In the genomic region with DNA sequence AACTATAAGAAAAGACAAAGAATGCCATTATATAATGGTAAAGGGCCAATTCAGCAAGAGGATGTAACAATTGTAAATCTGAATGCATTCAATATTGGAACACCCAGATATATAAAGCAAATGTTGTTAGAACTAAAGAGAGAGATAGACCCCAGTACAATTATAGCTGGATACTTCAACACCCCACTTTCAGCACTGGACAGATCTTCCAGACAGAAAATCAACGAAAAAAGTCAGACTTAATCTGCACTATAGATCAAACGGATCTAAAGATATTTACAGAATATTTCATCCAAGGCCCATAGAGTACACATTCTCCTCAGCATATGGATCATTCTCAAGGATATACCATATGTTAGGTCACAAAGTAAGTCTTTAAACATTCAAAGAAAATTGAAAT, we compare ENCODE assay signal across 18 cellular contexts.
A peak's percentile ranks its signal among the peaks of the same experiment; 100 is the strongest.
DNase-seq lines count a peak whose midpoint lies in the region; ATAC-seq and TF ChIP-seq lines count a peak whose summit lies in the region.
"Had no signal": no experiment of that assay in that cellular context is flagged by ENCODE, and none has a peak within 500 bp of the region (broad histone marks: within the 10 kb centered on the region; RNA-seq: fewer than 3 reads in every experiment).

No MANE protein-coding gene starts in this region.

- no peak overlapping the region for H3K27ac ChIP-seq in SK-N-SH (ENCODE audit: low read depth in 2 of 2, low read length in 1 of 2)
- H3K27ac ChIP-seq in PC-3 (ENCODE audit: low read length), result no peak overlapping the region
- no peak overlapping the region for H3K27ac ChIP-seq in endodermal cell (ENCODE audit: low read depth, low read length)
- no peak overlapping the region for H3K27ac ChIP-seq in transverse colon
- H3K27ac ChIP-seq: 22Rv1, BLaER1, C4-2B had no signal

- H2AFZ ChIP-seq in SK-N-SH (ENCODE audit: low read depth), result no peak overlapping the region
- no peak overlapping the region for H2AFZ ChIP-seq in PC-3 (ENCODE audit: low read length)

- H3K9me3 ChIP-seq in SK-N-SH, result peaks cover 5% of the 10 kb centered on the region; the same call in 1 of the 2 replicates
- no peaks in the 10 kb centered on the region for H3K9me3 ChIP-seq in PC-3 (ENCODE audit: low read length)
- H3K9me3 ChIP-seq in endodermal cell (ENCODE audit: control insufficient read depth, low read length), result peaks cover 47% of the 10 kb centered on the region
- H3K9me3 ChIP-seq in transverse colon, result peaks cover 0 to 2% of the 10 kb centered on the region in 2 donors
- H3K9me3 ChIP-seq: HAP-1 had no signal

- DNase-seq in SK-N-SH (no peak), PC-3 (peak; percentile 2), endodermal cell (no peak), transverse colon (no peak)
- DNase-seq in activated naive CD4-positive, alpha-beta T cell treated with anti-CD3 and anti-CD28 coated beads, Interleukin-2, amount 50 U/mL, for 72 hours (ENCODE audit: low spot score in 2 of 2), result no peak
- DNase-seq: CD4-positive, CD25-positive, alpha-beta regulatory T cell; CD8-positive, alpha-beta memory T cell; DMS53; DMS79 treated with DMSO at 0.1 percent for 48 hours; GF-D8; GOT3 had no signal

- H3K36me3 Mint-ChIP-seq in endodermal cell (ENCODE audit: low read depth), result peaks cover 5% of the 10 kb centered on the region
- H3K36me3 Mint-ChIP-seq in activated naive CD4-positive, alpha-beta T cell treated with anti-CD3 and anti-CD28 coated beads, Interleukin-2, amount 50 U/mL, for 72 hours, result peaks cover 0 to 11% of the 10 kb centered on the region in 2 donors
- H3K36me3 Mint-ChIP-seq: CD4-positive, CD25-positive, alpha-beta regulatory T cell; CD8-positive, alpha-beta memory T cell had no signal

- peaks cover 8% of the 10 kb centered on the region for H3K4me1 Mint-ChIP-seq in endodermal cell
- H3K4me1 Mint-ChIP-seq: B cell; CD4-positive, CD25-positive, alpha-beta regulatory T cell; CD8-positive, alpha-beta memory T cell had no signal

- intact Hi-C loops in PC-3 (cut with micrococcal nuclease), result loop anchor here (10.0 kb wide), 1 partner anchor 123 kb away; no protein-coding TSS in a partner anchor
- intact Hi-C loops in transverse colon (cut with DNase I; ENCODE audit: low total_unique reads), result no loop called here

- H3K9me2 ChIP-seq in SK-N-SH, result no peaks in the 10 kb centered on the region; the same call in 1 of the 2 replicates
- no peaks in the 10 kb centered on the region for H3K9me2 ChIP-seq in PC-3 (replicated peaks; ENCODE audit: low read length)

- TF ChIP-seq CTCF in SK-N-SH (IDR thresholded peaks at IDR 0.05) (no peak), PC-3 (conservative IDR thresholded peaks at IDR 0.05; ENCODE audit: low read depth, low read length) (no peak), endodermal cell (conservative IDR thresholded peaks at IDR 0.05) (no peak), transverse colon (IDR thresholded peaks at IDR 0.05) (no peak)

- H3K27me3 Mint-ChIP-seq in endodermal cell (ENCODE audit: insufficient read depth), result peaks cover 5% of the 10 kb centered on the region
- H3K27me3 Mint-ChIP-seq: B cell; CD4-positive, CD25-positive, alpha-beta regulatory T cell; CD8-positive, alpha-beta memory T cell had no signal

- 73% methylated on average over 2 of the region's 2 CpGs for WGBS in SK-N-SH (ENCODE audit: low lambda C conversion rate)
- WGBS in endodermal cell (ENCODE audit: insufficient coverage in 1 of 2, insufficient read length in 1 of 2), 2 experiments, result 98% methylated on average over 2 of the region's 2 CpGs; no CpG with 5 or more reads in 1 of the 2 experiments
- WGBS in transverse colon (ENCODE audit: low coverage in 1 of 2), 2 donors, result 68 to 82% methylated on average over 2 of the region's 2 CpGs

- H3K36me3 ChIP-seq in SK-N-SH (replicated peaks in 1 of 2; ENCODE audit: control insufficient read depth in 1 of 2, insufficient read depth in 2 of 2, low read length in 1 of 2) (no peaks in the 10 kb centered on the region), PC-3 (ENCODE audit: low read depth, low read length) (no peaks in the 10 kb centered on the region), endodermal cell (ENCODE audit: control insufficient read depth, insufficient read depth, low read length) (no peaks in the 10 kb centered on the region), transverse colon (no peaks in the 10 kb centered on the region)
- H3K36me3 ChIP-seq: BLaER1, HAP-1 had no signal

- no peak overlapping the region for H3K27ac Mint-ChIP-seq in endodermal cell
- no peak overlapping the region for H3K27ac Mint-ChIP-seq in activated naive CD4-positive, alpha-beta T cell treated with anti-CD3 and anti-CD28 coated beads, Interleukin-2, amount 50 U/mL, for 72 hours
- H3K27ac Mint-ChIP-seq: B cell; CD4-positive, CD25-positive, alpha-beta regulatory T cell; CD8-positive, alpha-beta memory T cell had no signal

- H3K27me3 ChIP-seq in SK-N-SH (ENCODE audit: insufficient read depth) (no peaks in the 10 kb centered on the region), PC-3 (ENCODE audit: low read length) (no peaks in the 10 kb centered on the region), endodermal cell (ENCODE audit: control insufficient read depth, insufficient read depth, low read length, poor library complexity, severe bottlenecking) (no peaks in the 10 kb centered on the region), transverse colon (no peaks in the 10 kb centered on the region)
- H3K27me3 ChIP-seq: BLaER1 had no signal

- H3F3A ChIP-seq in SK-N-SH (replicated peaks; ENCODE audit: insufficient read depth) (no peaks in the 10 kb centered on the region), PC-3 (ENCODE audit: low read length, unreplicated experiment) (no peaks in the 10 kb centered on the region)

- H3K79me2 ChIP-seq in SK-N-SH (ENCODE audit: insufficient read depth) (no peaks in the 10 kb centered on the region), PC-3 (ENCODE audit: low read length) (no peaks in the 10 kb centered on the region)

- H4K20me1 ChIP-seq in SK-N-SH (ENCODE audit: insufficient read depth), result no peaks in the 10 kb centered on the region
- no peaks in the 10 kb centered on the region for H4K20me1 ChIP-seq in PC-3 (ENCODE audit: low read length)
- H4K20me1 ChIP-seq: BLaER1 had no signal

- in situ Hi-C loops in transverse colon (cut with MboI; ENCODE audit: low pct_ligation_motif_present in 1 of 4, low pct_unique_long_range_greater_than_20kb in 1 of 4, low sequenced_read_pairs in 3 of 4), result no loop called here

- no peak for ATAC-seq in SK-N-SH treated with all-trans-retinoic acid at 6 μM for 48 hours
- ATAC-seq in PC-3, result no peak; the same call in 1 of the 2 replicates
- no peak for ATAC-seq in activated naive CD4-positive, alpha-beta T cell treated with anti-CD3 and anti-CD28 coated beads, Interleukin-2, amount 50 U/mL, for 72 hours
- ATAC-seq in HG03097 (IDR thresholded peaks at IDR 0.05; ENCODE audit: low FRiP score, unreplicated experiment), result no peak

- TF ChIP-seq RAD21 in SK-N-SH (IDR thresholded peaks at IDR 0.05; ENCODE audit: low read length), result no peak

- H3K4me1 ChIP-seq in SK-N-SH (ENCODE audit: control insufficient read depth in 1 of 2, insufficient read depth in 2 of 2, low read depth in 1 of 2, low read length in 1 of 2), result no peaks in the 10 kb centered on the region
- H3K4me1 ChIP-seq in PC-3 (ENCODE audit: insufficient read depth, low read length), result peaks cover 12% of the 10 kb centered on the region
- no peaks in the 10 kb centered on the region for H3K4me1 ChIP-seq in endodermal cell (ENCODE audit: control insufficient read depth, insufficient read depth, low read length)
- peaks cover 0 to 5% (median 0%) of the 10 kb centered on the region in 4 donors for H3K4me1 ChIP-seq in transverse colon
- H3K4me1 ChIP-seq: BLaER1 had no signal

- no peak overlapping the region for H3K9ac ChIP-seq in SK-N-SH
- H3K9ac ChIP-seq in PC-3 (ENCODE audit: low read length), result no peak overlapping the region
- no peak overlapping the region for H3K9ac ChIP-seq in endodermal cell (ENCODE audit: extremely low read depth, low read length, poor library complexity, severe bottlenecking)
- H3K9ac ChIP-seq: BLaER1 had no signal

- TF ChIP-seq EP300 in SK-N-SH (IDR thresholded peaks at IDR 0.05; ENCODE audit: borderline replicate concordance in 1 of 2, low read depth in 1 of 2, low read length in 1 of 2), result no peak
- TF ChIP-seq EP300 in transverse colon (IDR thresholded peaks at IDR 0.05; ENCODE audit: low read depth), result no peak

- POLR2A ChIA-PET in SK-N-SH (lab: Yijun Ruan, JAX), result no interaction called here
- POLR2A ChIA-PET in PC-3 (lab: Charles Lee; ENCODE audit: unreplicated experiment), result no interaction called here

- H3K9me3 Mint-ChIP-seq in endodermal cell, result peaks cover 48% of the 10 kb centered on the region
- H3K9me3 Mint-ChIP-seq in activated naive CD4-positive, alpha-beta T cell treated with anti-CD3 and anti-CD28 coated beads, Interleukin-2, amount 50 U/mL, for 72 hours, result peaks cover 12 to 37% of the 10 kb centered on the region in 2 donors

- no peak overlapping the region for H3K4me3 Mint-ChIP-seq in endodermal cell
- H3K4me3 Mint-ChIP-seq: B cell; CD4-positive, CD25-positive, alpha-beta regulatory T cell; CD8-positive, alpha-beta memory T cell had no signal

- BruUV-seq in PC-3 (replicated peaks; lab: Mats Ljungman, UMichigan), result no TSS peak

- no peak for TF ChIP-seq POLR2A in transverse colon (IDR thresholded peaks at IDR 0.05)

- CTCF ChIA-PET in SK-N-SH (lab: Yijun Ruan, JAX) (no interaction called here), PC-3 (lab: Charles Lee) (interaction anchor here (0.6 kb wide), 1 partner anchor 581 kb away, joined by 3 read pairs; no protein-coding TSS in a partner anchor)

- H3K4me2 ChIP-seq in SK-N-SH (no peak overlapping the region), PC-3 (ENCODE audit: low read length) (no peak overlapping the region)
- H3K4me2 ChIP-seq: BLaER1 had no signal

- H3K4me3 ChIP-seq in SK-N-SH (ENCODE audit: low read depth in 2 of 2, low read length in 1 of 2) (no peak overlapping the region), PC-3 (ENCODE audit: low read length) (no peak overlapping the region), endodermal cell (ENCODE audit: low read length) (peak overlapping the region; percentile 47), transverse colon (no peak overlapping the region)
- H3K4me3 ChIP-seq: BLaER1, HAP-1 had no signal

TF ChIP-seq in SK-N-SH, 30 proteins besides CTCF, POLR2A, EP300 and RAD21 (continues in another document):
- no peak for TF ChIP-seq GATA2 (CRISPR knock-in tag; IDR thresholded peaks at IDR 0.05)

TF ChIP-seq in SK-N-SH treated with all-trans-retinoic acid at 6 μM for 48 hours, 23 proteins besides CTCF, POLR2A, EP300 and RAD21 (continues in another document):
- no peak for TF ChIP-seq ZFP3 (CRISPR knock-in tag; IDR thresholded peaks at IDR 0.05)
